ENCODE assay signal across 31 cellular contexts in the genomic region with DNA sequence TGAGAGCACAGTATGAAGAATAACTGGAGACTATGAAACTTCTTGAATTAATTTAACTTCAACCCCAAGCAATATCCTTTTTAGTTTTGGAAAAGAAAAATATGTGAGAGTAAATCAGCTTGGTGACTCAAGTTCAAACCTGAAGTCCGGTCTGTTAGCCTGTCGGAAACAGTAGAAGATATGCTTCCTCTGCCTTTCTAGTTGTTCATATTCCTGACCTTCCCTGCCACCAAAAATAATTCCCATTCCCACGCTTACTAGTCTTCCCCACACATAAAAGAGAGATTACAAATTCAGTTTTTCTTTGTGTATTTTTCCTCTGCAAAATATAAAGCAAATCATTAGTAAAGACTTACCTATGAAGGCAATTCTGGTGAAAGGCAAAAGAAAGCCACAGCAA. TPM values are rescaled to one million over a fixed set of nuclear protein-coding genes. Genes with fewer than 3 reads are reported as not detected.
"Had no signal": no experiment of that assay in that cellular context is flagged by ENCODE, and none has a peak within 500 bp of the region (broad histone marks: within the 10 kb centered on the region; RNA-seq: fewer than 3 reads in every experiment).

No MANE protein-coding gene starts in this region.

- H3K36me3 Mint-ChIP-seq: activated naive CD4-positive, alpha-beta T cell treated with anti-CD3 and anti-CD28 coated beads, Interleukin-2, amount 50 U/mL, for 24 hours; activated naive CD8-positive, alpha-beta T cell treated with anti-CD3 and anti-CD28 coated beads for 36 hours had no signal

- H3K4me3 Mint-ChIP-seq: activated CD4-positive, alpha-beta memory T cell treated with anti-CD3 and anti-CD28 coated beads, Interleukin-2, amount 10 ng/mL, durations not matched to agents 7 days and 5 days; activated CD4-positive, alpha-beta T cell treated with anti-CD3 and anti-CD28 coated beads, Interleukin-2, amount 10 ng/mL, durations not matched to agents 7 days and 5 days; activated naive CD4-positive, alpha-beta T cell treated with anti-CD3 and anti-CD28 coated beads, Interleukin-2, amount 50 U/mL, for 24 hours; activated naive CD8-positive, alpha-beta T cell treated with anti-CD3 and anti-CD28 coated beads for 36 hours; activated naive CD8-positive, alpha-beta T cell treated with anti-CD3 and anti-CD28 coated beads, Interleukin-2, amount 50 U/mL, for 24 hours; activated T-cell treated with anti-CD3 and anti-CD28 coated beads, Interleukin-2, amount 50 U/mL, for 4 hours; activated T-helper 17 cell treated with anti-CD3 and anti-CD28 coated beads, Interleukin-2, amount 50 U/mL, for 72 hours; WTC11 had no signal

- H3K4me1 Mint-ChIP-seq: activated naive CD4-positive, alpha-beta T cell treated with anti-CD3 and anti-CD28 coated beads, Interleukin-2, amount 50 U/mL, for 24 hours; activated T-helper 17 cell treated with anti-CD3 and anti-CD28 coated beads, Interleukin-2, amount 50 U/mL, for 72 hours had no signal

- H3K9me3 Mint-ChIP-seq: activated naive CD4-positive, alpha-beta T cell treated with anti-CD3 and anti-CD28 coated beads, Interleukin-2, amount 50 U/mL, for 24 hours had no signal

- H3K27ac ChIP-seq: adrenal gland, breast epithelium, cardiac muscle cell, colonic mucosa, epithelial cell of prostate, esophagus squamous epithelium, gastroesophageal sphincter, VCaP had no signal

- H3K4me3 ChIP-seq: adrenal gland, breast epithelium, cardiac muscle cell, colonic mucosa, esophagus squamous epithelium, gastroesophageal sphincter had no signal

- H3K27ac Mint-ChIP-seq: activated CD4-positive, alpha-beta memory T cell treated with anti-CD3 and anti-CD28 coated beads, Interleukin-2, amount 10 ng/mL, durations not matched to agents 7 days and 5 days; activated CD4-positive, alpha-beta T cell treated with anti-CD3 and anti-CD28 coated beads, Interleukin-2, amount 10 ng/mL, durations not matched to agents 7 days and 5 days; activated naive CD4-positive, alpha-beta T cell treated with anti-CD3 and anti-CD28 coated beads, Interleukin-2, amount 50 U/mL, for 24 hours; activated naive CD8-positive, alpha-beta T cell treated with anti-CD3 and anti-CD28 coated beads for 36 hours; activated naive CD8-positive, alpha-beta T cell treated with anti-CD3 and anti-CD28 coated beads, Interleukin-2, amount 50 U/mL, for 24 hours; activated T-helper 17 cell treated with anti-CD3 and anti-CD28 coated beads, Interleukin-2, amount 50 U/mL, for 72 hours; brain; WTC11 had no signal

- H3K27me3 ChIP-seq: adrenal gland, breast epithelium had no signal

- DNase-seq: activated CD4-positive, alpha-beta memory T cell treated with anti-CD3 and anti-CD28 coated beads, Interleukin-2, amount 10 ng/mL, durations not matched to agents 7 days and 5 days; activated CD4-positive, alpha-beta T cell treated with anti-CD3 and anti-CD28 coated beads for 1 hour; activated CD4-positive, alpha-beta T cell treated with anti-CD3 and anti-CD28 coated beads for 4 hours; activated CD4-positive, alpha-beta T cell treated with anti-CD3 and anti-CD28 coated beads, Interleukin-2, amount 10 ng/mL, durations not matched to agents 7 days and 5 days; activated CD4-positive, alpha-beta T cell treated with anti-CD3 and anti-CD28 coated beads, Interleukin-2, amount 50 U/mL, for 4 hours; activated effector memory CD4-positive, alpha-beta T cell treated with Interleukin-2 at 50 U/mL for 16 hours; activated gamma-delta T cell treated with Interleukin-2 at 50 U/mL for 16 hours; activated naive CD4-positive, alpha-beta T cell treated with Interleukin-2 at 50 U/mL for 16 hours; activated naive CD8-positive, alpha-beta T cell treated with anti-CD3 and anti-CD28 coated beads for 36 hours; activated naive CD8-positive, alpha-beta T cell treated with anti-CD3 and anti-CD28 coated beads, Interleukin-2, amount 50 U/mL, for 24 hours; activated T-cell treated with anti-CD3 and anti-CD28 coated beads, Interleukin-2, amount 50 U/mL, for 4 hours; adrenal gland; amygdala; aorta; central memory CD4-positive, alpha-beta T cell; cerebellar nuclear complex; colonic mucosa; effector CD8-positive, alpha-beta T cell; esophagus squamous epithelium; foreskin melanocyte; T-helper 2 cell had no signal

- H3K4me1 ChIP-seq: adrenal gland, breast epithelium, colonic mucosa had no signal

- H3K9me3 ChIP-seq: adrenal gland, colonic mucosa, gastroesophageal sphincter had no signal

- H3K36me3 ChIP-seq: adrenal gland, breast epithelium, cardiac muscle cell, colonic mucosa, esophagus squamous epithelium, gastroesophageal sphincter had no signal

RNA-seq across cellular contexts. Expression of a gene that starts 3.6 kb away (rescaled TPM):
- total RNA-seq: activated CD4-positive, alpha-beta memory T cell treated with anti-CD3 and anti-CD28 coated beads, Interleukin-2, amount 10 ng/mL, durations not matched to agents 7 days and 5 days; activated CD4-positive, alpha-beta T cell treated with anti-CD3 and anti-CD28 coated beads, Interleukin-2, amount 10 ng/mL, durations not matched to agents 7 days and 5 days; activated naive CD8-positive, alpha-beta T cell treated with anti-CD3 and anti-CD28 coated beads for 36 hours; activated T-helper 17 cell treated with anti-CD3 and anti-CD28 coated beads, Interleukin-2, amount 50 U/mL, for 72 hours; T-helper 1 cell treated with Interleukin-12 subunit alpha and Interleukin-12 subunit beta and Interleukin-4 antibody, amounts not matched to agents 30 ng/mL and 1 ng/mL, for 36 hours had no signal
